ENCODE assay signal across 8 cellular contexts in the genomic region with DNA sequence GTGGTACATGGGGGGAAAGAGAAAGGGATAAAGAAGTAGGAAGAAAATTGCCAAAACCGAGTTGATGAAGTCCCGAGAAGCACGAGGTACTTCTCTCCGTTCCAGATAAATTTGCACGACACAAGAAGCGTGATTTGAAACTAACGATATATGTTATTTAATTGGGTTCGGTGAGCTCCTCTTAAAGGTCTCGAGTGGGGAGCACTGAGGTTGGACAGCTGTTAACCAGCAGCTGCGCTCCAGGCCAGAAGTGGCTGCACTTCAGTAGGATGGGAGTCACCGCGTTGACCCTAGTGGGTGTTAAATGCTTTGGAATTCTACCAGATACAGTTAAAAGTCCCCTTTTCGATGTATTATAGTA. TPM values are rescaled to one million over a fixed set of nuclear protein-coding genes. Genes with fewer than 3 reads are reported as not detected.
DNase-seq lines count a peak whose midpoint lies in the region; ATAC-seq and TF ChIP-seq lines count a peak whose summit lies in the region.

No MANE protein-coding gene starts in this region.

- peaks cover 0 to 6% of the 10 kb centered on the region in 2 experiments; a peak in 2 of 3 replicates for H3K36me3 ChIP-seq in HEK293 (ENCODE audit: control insufficient read depth in 2 of 2, insufficient read depth in 1 of 2, low read length in 2 of 2)
- peaks cover 0 to 4% of the 10 kb centered on the region in 2 donors for H3K36me3 ChIP-seq in gastroesophageal sphincter
- peaks cover under 1% of the 10 kb centered on the region for H3K36me3 ChIP-seq in neutrophil

- TF ChIP-seq CTCF in HEK293 (tag by site-specific recombination; IDR thresholded peaks at IDR 0.05) = no peak
- no peak for TF ChIP-seq CTCF in WI38 (IDR thresholded peaks at IDR 0.05; ENCODE audit: low read depth, low read length)
- no peak for TF ChIP-seq CTCF in gastroesophageal sphincter (IDR thresholded peaks at IDR 0.05)
- no peak for TF ChIP-seq CTCF in neutrophil (IDR thresholded peaks at IDR 0.05)

- POLR2A ChIA-PET in HEK293 (lab: Yijun Ruan, JAX) = interaction anchor here (0.8 kb wide), 1 partner anchor 43 kb away, joined by 3 read pairs; no protein-coding TSS in a partner anchor

- no peak for TF ChIP-seq POLR2A in gastroesophageal sphincter (IDR thresholded peaks at IDR 0.05)

- WGBS in gastroesophageal sphincter (ENCODE audit: low coverage in 1 of 2), 2 donors = 1 to 3% methylated on average over 7 to 12 of the region's 13 CpGs

- DNase-seq in AG08395 (ENCODE audit: low spot score) = peak; percentile 26
- no peak for DNase-seq in stimulated activated CD4-positive, alpha-beta T cell treated with anti-CD3 and anti-CD28 coated beads, Interleukin-4, amount 100 ng/mL, for 4 hours

- no peaks in the 10 kb centered on the region for H3K9me3 ChIP-seq in HEK293 (ENCODE audit: control insufficient read depth, insufficient read depth, low read depth, low read length)
- no peaks in the 10 kb centered on the region for H3K9me3 ChIP-seq in gastroesophageal sphincter
- no peaks in the 10 kb centered on the region for H3K9me3 ChIP-seq in neutrophil

- H3K27ac ChIP-seq in HEK293 (ENCODE audit: extremely low read depth, low read depth, low read length) = peak overlapping the region; percentile 96; the same call in 1 of the 2 replicates
- peak overlapping the region; percentile 70 to 99 (median 98) for H3K27ac ChIP-seq in gastroesophageal sphincter
- peak overlapping the region; percentile 85 for H3K27ac ChIP-seq in neutrophil

- ATAC-seq in gastroesophageal sphincter (no peak), HG02759 (IDR thresholded peaks at IDR 0.05; ENCODE audit: unreplicated experiment) (no peak), GM21529 (IDR thresholded peaks at IDR 0.05; ENCODE audit: unreplicated experiment) (no peak)

- H3K4me3 ChIP-seq in HEK293 (ENCODE audit: low read depth, low read length) (peak overlapping the region; percentile 92), WI38 (ENCODE audit: low read depth, low read length) (peak overlapping the region; percentile 89), gastroesophageal sphincter (peak overlapping the region; percentile 53 to 83), neutrophil (ENCODE audit: low read depth in 1 of 2, low read length in 1 of 2) (peak overlapping the region; percentile 94)

- H3K27me3 ChIP-seq in gastroesophageal sphincter = no peaks in the 10 kb centered on the region
- H3K27me3 ChIP-seq in neutrophil = peaks cover 57% of the 10 kb centered on the region

- H3K4me1 ChIP-seq in HEK293 (ENCODE audit: control insufficient read depth, insufficient read depth, low read length) = peaks cover 19% of the 10 kb centered on the region
- peaks cover 3 to 42% (median 13%) of the 10 kb centered on the region in 3 donors for H3K4me1 ChIP-seq in gastroesophageal sphincter
- peaks cover 18 to 19% of the 10 kb centered on the region in 2 experiments for H3K4me1 ChIP-seq in neutrophil (ENCODE audit: control insufficient read depth in 1 of 2, insufficient read depth in 1 of 2, low read depth in 1 of 2, low read length in 1 of 2)

- no peak for TF ChIP-seq EP300 in gastroesophageal sphincter (IDR thresholded peaks at IDR 0.05)

- CTCF ChIA-PET in HEK293 (lab: Yijun Ruan, JAX) = interaction anchor here (0.6 to 0.7 kb wide), 2 partner anchors 36 to 422 kb away, joined by 3 read pairs; no protein-coding TSS in a partner anchor

TF ChIP-seq in HEK293, 187 proteins besides CTCF, POLR2A, EP300 and RAD21:
- no peak for TF ChIP-seq EGR2 (tag by site-specific recombination; IDR thresholded peaks at IDR 0.05; ENCODE audit: low read depth)
- TF ChIP-seq, protein P1, sequence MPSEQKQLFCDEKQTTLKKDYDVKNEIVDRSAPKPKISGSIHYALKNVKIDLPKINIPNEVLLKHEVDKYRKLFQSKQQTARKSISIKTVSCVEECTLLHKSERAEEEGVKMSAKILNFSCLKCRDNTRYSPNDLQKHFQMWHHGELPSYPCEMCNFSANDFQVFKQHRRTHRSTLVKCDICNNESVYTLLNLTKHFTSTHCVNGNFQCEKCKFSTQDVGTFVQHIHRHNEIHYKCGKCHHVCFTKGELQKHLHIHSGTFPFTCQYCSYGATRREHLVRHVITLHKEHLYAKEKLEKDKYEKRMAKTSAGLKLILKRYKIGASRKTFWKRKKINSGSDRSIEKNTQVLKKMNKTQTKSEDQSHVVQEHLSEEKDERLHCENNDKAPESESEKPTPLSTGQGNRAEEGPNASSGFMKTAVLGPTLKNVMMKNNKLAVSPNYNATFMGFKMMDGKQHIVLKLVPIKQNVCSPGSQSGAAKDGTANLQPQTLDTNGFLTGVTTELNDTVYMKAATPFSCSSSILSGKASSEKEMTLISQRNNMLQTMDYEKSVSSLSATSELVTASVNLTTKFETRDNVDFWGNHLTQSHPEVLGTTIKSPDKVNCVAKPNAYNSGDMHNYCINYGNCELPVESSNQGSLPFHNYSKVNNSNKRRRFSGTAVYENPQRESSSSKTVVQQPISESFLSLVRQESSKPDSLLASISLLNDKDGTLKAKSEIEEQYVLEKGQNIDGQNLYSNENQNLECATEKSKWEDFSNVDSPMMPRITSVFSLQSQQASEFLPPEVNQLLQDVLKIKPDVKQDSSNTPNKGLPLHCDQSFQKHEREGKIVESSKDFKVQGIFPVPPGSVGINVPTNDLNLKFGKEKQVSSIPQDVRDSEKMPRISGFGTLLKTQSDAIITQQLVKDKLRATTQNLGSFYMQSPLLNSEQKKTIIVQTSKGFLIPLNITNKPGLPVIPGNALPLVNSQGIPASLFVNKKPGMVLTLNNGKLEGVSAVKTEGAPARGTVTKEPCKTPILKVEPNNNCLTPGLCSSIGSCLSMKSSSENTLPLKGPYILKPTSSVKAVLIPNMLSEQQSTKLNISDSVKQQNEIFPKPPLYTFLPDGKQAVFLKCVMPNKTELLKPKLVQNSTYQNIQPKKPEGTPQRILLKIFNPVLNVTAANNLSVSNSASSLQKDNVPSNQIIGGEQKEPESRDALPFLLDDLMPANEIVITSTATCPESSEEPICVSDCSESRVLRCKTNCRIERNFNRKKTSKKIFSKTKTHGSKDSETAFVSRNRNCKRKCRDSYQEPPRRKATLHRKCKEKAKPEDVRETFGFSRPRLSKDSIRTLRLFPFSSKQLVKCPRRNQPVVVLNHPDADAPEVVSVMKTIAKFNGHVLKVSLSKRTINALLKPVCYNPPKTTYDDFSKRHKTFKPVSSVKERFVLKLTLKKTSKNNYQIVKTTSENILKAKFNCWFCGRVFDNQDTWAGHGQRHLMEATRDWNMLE (tag by site-specific recombination; conservative IDR thresholded peaks at IDR 0.05; ENCODE audit: low read depth) = no peak
- TF ChIP-seq ZNF391 (tag by site-specific recombination; IDR thresholded peaks at IDR 0.05; ENCODE audit: borderline replicate concordance, low read depth) = no peak
- TF ChIP-seq ZNF670 (tag by site-specific recombination; IDR thresholded peaks at IDR 0.05; ENCODE audit: low read depth) = no peak
- TF ChIP-seq FEZF1 (tag by site-specific recombination; IDR thresholded peaks at IDR 0.05) = no peak
- no peak for TF ChIP-seq ZNF23 (tag by site-specific recombination; IDR thresholded peaks at IDR 0.05; ENCODE audit: borderline replicate concordance)
- TF ChIP-seq ZSCAN30 (tag by site-specific recombination; IDR thresholded peaks at IDR 0.05) = no peak
- no peak for TF ChIP-seq ZNF623 (tag by site-specific recombination; IDR thresholded peaks at IDR 0.05)
- TF ChIP-seq ZNF664 (tag by site-specific recombination; IDR thresholded peaks at IDR 0.05) = no peak
- no peak for TF ChIP-seq ZNF501 (tag by site-specific recombination; IDR thresholded peaks at IDR 0.05)
- no peak for TF ChIP-seq ZNF121 (tag by site-specific recombination; IDR thresholded peaks at IDR 0.05)
- TF ChIP-seq, protein P2, sequence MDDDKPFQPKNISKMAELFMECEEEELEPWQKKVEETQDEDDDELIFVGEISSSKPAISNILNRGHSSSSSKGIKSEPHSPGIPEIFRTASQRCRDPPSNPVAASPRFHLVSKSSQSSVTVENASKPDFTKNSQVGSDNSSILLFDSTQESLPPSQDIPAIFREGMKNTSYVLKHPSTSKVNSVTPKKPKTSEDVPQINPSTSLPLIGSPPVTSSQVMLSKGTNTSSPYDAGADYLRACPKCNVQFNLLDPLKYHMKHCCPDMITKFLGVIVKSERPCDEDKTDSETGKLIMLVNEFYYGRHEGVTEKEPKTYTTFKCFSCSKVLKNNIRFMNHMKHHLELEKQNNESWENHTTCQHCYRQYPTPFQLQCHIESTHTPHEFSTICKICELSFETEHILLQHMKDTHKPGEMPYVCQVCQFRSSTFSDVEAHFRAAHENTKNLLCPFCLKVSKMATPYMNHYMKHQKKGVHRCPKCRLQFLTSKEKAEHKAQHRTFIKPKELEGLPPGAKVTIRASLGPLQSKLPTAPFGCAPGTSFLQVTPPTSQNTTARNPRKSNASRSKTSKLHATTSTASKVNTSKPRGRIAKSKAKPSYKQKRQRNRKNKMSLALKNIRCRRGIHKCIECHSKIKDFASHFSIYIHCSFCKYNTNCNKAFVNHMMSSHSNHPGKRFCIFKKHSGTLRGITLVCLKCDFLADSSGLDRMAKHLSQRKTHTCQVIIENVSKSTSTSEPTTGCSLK (tag by site-specific recombination; IDR thresholded peaks at IDR 0.05) = no peak
- TF ChIP-seq ZBTB48 (tag by site-specific recombination; IDR thresholded peaks at IDR 0.05) = no peak
- no peak for TF ChIP-seq ZNF658 (tag by site-specific recombination; IDR thresholded peaks at IDR 0.05)
- TF ChIP-seq ZNF621 (tag by site-specific recombination; IDR thresholded peaks at IDR 0.05) = no peak
- TF ChIP-seq, protein P3, sequence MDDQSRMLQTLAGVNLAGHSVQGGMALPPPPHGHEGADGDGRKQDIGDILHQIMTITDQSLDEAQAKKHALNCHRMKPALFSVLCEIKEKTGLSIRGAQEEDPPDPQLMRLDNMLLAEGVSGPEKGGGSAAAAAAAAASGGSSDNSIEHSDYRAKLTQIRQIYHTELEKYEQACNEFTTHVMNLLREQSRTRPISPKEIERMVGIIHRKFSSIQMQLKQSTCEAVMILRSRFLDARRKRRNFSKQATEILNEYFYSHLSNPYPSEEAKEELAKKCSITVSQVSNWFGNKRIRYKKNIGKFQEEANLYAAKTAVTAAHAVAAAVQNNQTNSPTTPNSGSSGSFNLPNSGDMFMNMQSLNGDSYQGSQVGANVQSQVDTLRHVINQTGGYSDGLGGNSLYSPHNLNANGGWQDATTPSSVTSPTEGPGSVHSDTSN (CRISPR knock-in tag; IDR thresholded peaks at IDR 0.05) = no peak
- TF ChIP-seq MYNN (tag by site-specific recombination; IDR thresholded peaks at IDR 0.05; ENCODE audit: borderline replicate concordance) = peak; percentile 23; the same call in 1 of the 2 replicates
- peak; percentile 46; the same call in 1 of the 2 replicates for TF ChIP-seq ZNF335 (tag by site-specific recombination; conservative IDR thresholded peaks at IDR 0.05)

RNA-seq across cellular contexts. Expression of gene DCAF5, which starts 0.9 kb away (rescaled TPM):
- total RNA-seq in gastroesophageal sphincter = 10 to 100 TPM; 31.0 to 63.6 (median 36.9) TPM

RNA-seq across cellular contexts. Expression of gene EXD2, which starts 37.5 kb away (rescaled TPM):
- 10 to 100 TPM; 16.7 to 37.1 (median 25.8) TPM for total RNA-seq in gastroesophageal sphincter
